19 cellular contexts compared by ENCODE assay signal in the genomic region with DNA sequence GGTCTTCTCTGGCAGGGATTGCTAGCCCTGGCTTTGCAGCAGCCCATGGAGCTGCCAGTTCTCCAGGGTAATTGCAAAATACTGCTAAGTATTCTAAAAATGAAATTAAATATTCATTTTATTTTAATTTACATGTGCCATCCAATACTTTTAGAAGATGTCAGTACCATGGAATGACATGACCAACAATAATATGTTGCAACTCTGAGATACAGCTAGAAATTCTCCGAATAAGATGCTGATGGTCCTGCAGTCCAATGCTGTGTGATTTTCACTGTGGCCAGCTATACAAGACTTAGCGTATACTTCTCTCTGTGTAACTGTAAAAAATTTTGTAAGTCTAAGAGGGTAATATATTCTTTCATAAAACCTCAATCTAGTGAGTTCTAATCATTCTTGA. TPM values are rescaled to one million over a fixed set of nuclear protein-coding genes. Genes with fewer than 3 reads are reported as not detected.
A peak's percentile ranks its signal among the peaks of the same experiment; 100 is the strongest.
DNase-seq lines count a peak whose midpoint lies in the region; ATAC-seq and TF ChIP-seq lines count a peak whose summit lies in the region.
"Had no signal": no experiment of that assay in that cellular context is flagged by ENCODE, and none has a peak within 500 bp of the region (broad histone marks: within the 10 kb centered on the region; RNA-seq: fewer than 3 reads in every experiment).

No MANE protein-coding gene starts in this region.

- H3K9ac ChIP-seq in rectal smooth muscle tissue (ENCODE audit: low read length) (no peak overlapping the region), neural progenitor cell (no peak overlapping the region)

- no peaks in the 10 kb centered on the region for H4K20me1 ChIP-seq in neural progenitor cell (ENCODE audit: low read depth)

- H3K27me3 Mint-ChIP-seq in HFFc6 (ENCODE audit: insufficient read depth) (no peaks in the 10 kb centered on the region), progenitor cell of endocrine pancreas (no peaks in the 10 kb centered on the region), neural progenitor cell (ENCODE audit: insufficient read depth, low read depth) (peaks cover 4% of the 10 kb centered on the region)
- H3K27me3 Mint-ChIP-seq: activated CD8-positive, alpha-beta T cell treated with anti-CD3 and anti-CD28 coated beads for 36 hours; activated naive CD8-positive, alpha-beta T cell treated with anti-CD3 and anti-CD28 coated beads for 36 hours had no signal

- CTCF ChIA-PET in AG04449 (lab: Yijun Ruan, JAX) = no interaction called here

- peak overlapping the region; percentile 27 for H3K27ac ChIP-seq in rectal smooth muscle tissue (ENCODE audit: low read depth, low read length)
- H3K27ac ChIP-seq in neural progenitor cell = no peak overlapping the region
- H3K27ac ChIP-seq: gastrocnemius medialis had no signal

- H3K36me3 Mint-ChIP-seq in HFFc6 (ENCODE audit: low read depth) = peaks cover 32% of the 10 kb centered on the region
- H3K36me3 Mint-ChIP-seq in progenitor cell of endocrine pancreas (ENCODE audit: insufficient read depth) = peaks cover 29% of the 10 kb centered on the region
- H3K36me3 Mint-ChIP-seq in neural progenitor cell = peaks cover 32% of the 10 kb centered on the region

- H3K4me3 Mint-ChIP-seq in HFFc6 (peak overlapping the region; percentile 68), progenitor cell of endocrine pancreas (ENCODE audit: low read depth) (no peak overlapping the region), neural progenitor cell (no peak overlapping the region)
- H3K4me3 Mint-ChIP-seq: activated CD8-positive, alpha-beta T cell treated with anti-CD3 and anti-CD28 coated beads for 36 hours; activated naive CD8-positive, alpha-beta T cell treated with anti-CD3 and anti-CD28 coated beads for 36 hours; CD14-positive monocyte had no signal

- no peak overlapping the region for H2AFZ ChIP-seq in neural progenitor cell (replicated peaks)

- H3K9me3 ChIP-seq in neural progenitor cell (ENCODE audit: low read depth) = no peaks in the 10 kb centered on the region
- H3K9me3 ChIP-seq: gastrocnemius medialis had no signal

- POLR2A ChIA-PET in AG04449 (lab: Yijun Ruan, JAX) = no interaction called here

- H3K27ac Mint-ChIP-seq in HFFc6 (peak overlapping the region; percentile 86), progenitor cell of endocrine pancreas (no peak overlapping the region), neural progenitor cell (no peak overlapping the region)
- H3K27ac Mint-ChIP-seq: activated CD8-positive, alpha-beta T cell treated with anti-CD3 and anti-CD28 coated beads for 36 hours; activated naive CD8-positive, alpha-beta T cell treated with anti-CD3 and anti-CD28 coated beads for 36 hours; CD14-positive monocyte had no signal

- H3K4me1 Mint-ChIP-seq in HFFc6 (ENCODE audit: low read depth) = peaks cover 39% of the 10 kb centered on the region
- H3K4me1 Mint-ChIP-seq in progenitor cell of endocrine pancreas (ENCODE audit: low read depth) = no peaks in the 10 kb centered on the region
- H3K4me1 Mint-ChIP-seq in neural progenitor cell = no peaks in the 10 kb centered on the region
- H3K4me1 Mint-ChIP-seq: activated naive CD8-positive, alpha-beta T cell treated with anti-CD3 and anti-CD28 coated beads for 36 hours; CD14-positive monocyte had no signal

- H3K36me3 ChIP-seq in rectal smooth muscle tissue (ENCODE audit: control insufficient read depth, insufficient read depth, low read length) (peaks cover 13% of the 10 kb centered on the region), neural progenitor cell (no peaks in the 10 kb centered on the region)

- no peak overlapping the region for H3K4me3 ChIP-seq in AG04449 (ENCODE audit: low read depth, low read length)
- H3K4me3 ChIP-seq in fibroblast of the aortic adventitia (ENCODE audit: low read depth, low read length) = no peak overlapping the region
- H3K4me3 ChIP-seq in rectal smooth muscle tissue (ENCODE audit: low read length) = no peak overlapping the region
- no peak overlapping the region for H3K4me3 ChIP-seq in neural progenitor cell
- H3K4me3 ChIP-seq: gastrocnemius medialis had no signal

- DNase-seq in AG04449 (ENCODE audit: low read depth, low spot score) (peak; percentile 3), HFFc6 (peak; percentile 7), fibroblast of the aortic adventitia (ENCODE audit: low read depth) (peak; percentile 41), GM13977 (ENCODE audit: low spot score) (no peak), progenitor cell of endocrine pancreas (ENCODE audit: low spot score, unreplicated experiment) (no peak), neural progenitor cell (ENCODE audit: low spot score) (no peak)
- DNase-seq: activated CD4-positive, alpha-beta T cell treated with anti-CD3 and anti-CD28 coated beads for 1 hour; activated CD8-positive, alpha-beta T cell treated with anti-CD3 and anti-CD28 coated beads for 36 hours; activated naive CD8-positive, alpha-beta T cell treated with anti-CD3 and anti-CD28 coated beads for 36 hours; effector CD4-positive, alpha-beta T cell; gastrocnemius medialis; kidney; NCI-H1105; NCI-H1930; NCI-H2227 treated with DMSO at 0.1 percent for 48 hours; stimulated activated CD4-positive, alpha-beta T cell treated with anti-CD3 and anti-CD28 coated beads, Interleukin-1b, Interleukin-23, amount 100 ng/mL, for 48 hours had no signal

- H3K79me2 ChIP-seq in neural progenitor cell (ENCODE audit: low read depth) = no peaks in the 10 kb centered on the region

- no peak for ATAC-seq in HG02870 (IDR thresholded peaks at IDR 0.05; ENCODE audit: unreplicated experiment)
- ATAC-seq: activated CD8-positive, alpha-beta T cell treated with anti-CD3 and anti-CD28 coated beads for 36 hours; gastrocnemius medialis had no signal

- no peak overlapping the region for H3K4me2 ChIP-seq in neural progenitor cell

- H3F3A ChIP-seq in neural progenitor cell (ENCODE audit: low read depth) = no peaks in the 10 kb centered on the region

- H3K4me1 ChIP-seq in rectal smooth muscle tissue (ENCODE audit: control insufficient read depth, insufficient read depth, low read length) = no peaks in the 10 kb centered on the region
- no peaks in the 10 kb centered on the region for H3K4me1 ChIP-seq in neural progenitor cell
- H3K4me1 ChIP-seq: gastrocnemius medialis had no signal

- no peaks in the 10 kb centered on the region for H3K27me3 ChIP-seq in rectal smooth muscle tissue (ENCODE audit: control insufficient read depth, insufficient read depth, low read length)
- H3K27me3 ChIP-seq in neural progenitor cell = no peaks in the 10 kb centered on the region
- H3K27me3 ChIP-seq: gastrocnemius medialis had no signal

- in situ Hi-C loops in GM13977 (cut with MboI; ENCODE audit: low pct_unique_long_range_greater_than_20kb, low sequenced_read_pairs, unreplicated experiment) = no loop called here

- TF ChIP-seq CTCF in AG04449 (IDR thresholded peaks at IDR 0.05; ENCODE audit: insufficient read depth, low read length, missing control alignments) (no peak), HFFc6 (IDR thresholded peaks at IDR 0.05) (no peak), fibroblast of the aortic adventitia (IDR thresholded peaks at IDR 0.05; ENCODE audit: insufficient read depth, low read length) (no peak), GM13977 (IDR thresholded peaks at IDR 0.05; ENCODE audit: extremely low read depth, insufficient read depth, missing control alignments) (no peak), progenitor cell of endocrine pancreas (IDR thresholded peaks at IDR 0.05; ENCODE audit: unreplicated experiment) (no peak), neural progenitor cell (IDR thresholded peaks at IDR 0.05) (no peak)

- H3K9me3 Mint-ChIP-seq in HFFc6 (peaks cover 10% of the 10 kb centered on the region), progenitor cell of endocrine pancreas (ENCODE audit: low read depth) (peaks cover 4% of the 10 kb centered on the region), neural progenitor cell (peaks cover 8% of the 10 kb centered on the region)
- H3K9me3 Mint-ChIP-seq: activated CD8-positive, alpha-beta T cell treated with anti-CD3 and anti-CD28 coated beads for 36 hours; activated naive CD8-positive, alpha-beta T cell treated with anti-CD3 and anti-CD28 coated beads for 36 hours had no signal

RNA-seq across cellular contexts. Expression of a gene that starts 20.0 kb away (rescaled TPM):
- 10 to 100 TPM; 10.5 to 14.8 (median 12.9) TPM for total RNA-seq in HFFc6 (2021; fragmentation: NEBNext Ultra II Directional; extraction: Animal tissue kit (Norgen Biotek cat#: 25700))
- total RNA-seq in fibroblast of the aortic adventitia (ENCODE audit: low replicate concordance) = 21.7 and 22.5 TPM in 2 replicates
- total RNA-seq in progenitor cell of endocrine pancreas = 14.5 and 14.8 TPM in 2 replicates
- total RNA-seq in neural progenitor cell (ENCODE audit: low replicate concordance) = 13.1 and 13.5 TPM in 2 replicates

Comparison
In these comparisons a context has a peak if more than half of its experiments do, and no peak if none do; other contexts are left out.
1. DNase-seq: peak in AG04449 (single experiment), HFFc6 (single experiment) and fibroblast of the aortic adventitia (single experiment); none in GM13977 (single experiment), progenitor cell of endocrine pancreas (single experiment) and neural progenitor cell (single experiment).